1 cellular context compared by ENCODE assay signal in the genomic region with DNA sequence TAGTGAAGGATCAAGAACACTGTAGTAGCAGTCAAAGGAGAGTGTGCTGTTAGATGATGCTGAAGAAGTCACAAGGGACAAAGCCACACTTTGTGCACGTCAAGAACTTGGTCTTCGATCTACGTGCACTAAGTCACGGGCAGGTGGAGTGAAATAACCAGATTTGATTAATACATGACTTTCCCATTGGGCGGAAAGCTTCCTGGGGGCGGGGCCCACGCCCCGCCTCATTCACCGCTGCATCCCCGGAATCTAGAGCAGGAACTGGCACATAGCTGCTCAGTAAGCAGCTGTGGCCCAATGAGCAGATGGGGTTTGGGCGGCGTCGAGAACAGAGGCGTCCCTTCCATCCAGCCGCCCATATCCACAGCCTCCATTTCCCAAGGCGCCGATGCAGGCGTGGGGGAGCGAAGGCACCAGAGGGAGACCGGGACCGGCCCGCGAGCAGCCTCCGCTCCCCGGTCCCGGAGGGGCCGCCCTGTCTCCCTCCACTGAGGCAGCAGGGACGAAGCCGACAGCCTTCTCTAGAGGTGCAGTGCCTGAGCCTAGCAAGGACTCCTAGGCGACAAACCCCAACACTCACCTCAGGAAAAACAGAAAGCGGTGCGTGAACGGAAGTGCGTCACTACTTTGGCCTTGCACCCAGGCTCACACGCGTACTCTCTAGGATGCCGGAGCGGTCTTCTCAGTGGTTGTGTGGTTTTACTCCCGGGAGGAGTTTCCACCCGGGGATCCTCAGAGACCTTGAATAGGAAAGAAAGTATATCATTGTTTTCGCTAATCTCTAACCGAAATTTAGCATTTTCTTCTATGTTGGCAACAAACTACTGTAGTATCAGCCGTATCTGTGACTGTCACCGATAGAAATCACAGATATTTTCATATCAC.
A peak's percentile ranks its signal among the peaks of the same experiment; 100 is the strongest.
TF ChIP-seq lines count a peak whose summit lies in the region.

No MANE protein-coding gene starts in this region.

TF ChIP-seq in HEK293, 187 proteins besides CTCF, POLR2A, EP300 and RAD21 (continued from another document):
- TF ChIP-seq, protein P1, sequence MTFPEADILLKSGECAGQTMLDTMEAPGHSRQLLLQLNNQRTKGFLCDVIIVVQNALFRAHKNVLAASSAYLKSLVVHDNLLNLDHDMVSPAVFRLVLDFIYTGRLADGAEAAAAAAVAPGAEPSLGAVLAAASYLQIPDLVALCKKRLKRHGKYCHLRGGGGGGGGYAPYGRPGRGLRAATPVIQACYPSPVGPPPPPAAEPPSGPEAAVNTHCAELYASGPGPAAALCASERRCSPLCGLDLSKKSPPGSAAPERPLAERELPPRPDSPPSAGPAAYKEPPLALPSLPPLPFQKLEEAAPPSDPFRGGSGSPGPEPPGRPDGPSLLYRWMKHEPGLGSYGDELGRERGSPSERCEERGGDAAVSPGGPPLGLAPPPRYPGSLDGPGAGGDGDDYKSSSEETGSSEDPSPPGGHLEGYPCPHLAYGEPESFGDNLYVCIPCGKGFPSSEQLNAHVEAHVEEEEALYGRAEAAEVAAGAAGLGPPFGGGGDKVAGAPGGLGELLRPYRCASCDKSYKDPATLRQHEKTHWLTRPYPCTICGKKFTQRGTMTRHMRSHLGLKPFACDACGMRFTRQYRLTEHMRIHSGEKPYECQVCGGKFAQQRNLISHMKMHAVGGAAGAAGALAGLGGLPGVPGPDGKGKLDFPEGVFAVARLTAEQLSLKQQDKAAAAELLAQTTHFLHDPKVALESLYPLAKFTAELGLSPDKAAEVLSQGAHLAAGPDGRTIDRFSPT (tag by site-specific recombination; IDR thresholded peaks at IDR 0.05) = no peak
- TF ChIP-seq ZNF792 (tag by site-specific recombination; IDR thresholded peaks at IDR 0.05) = no peak
- TF ChIP-seq, protein P2, sequence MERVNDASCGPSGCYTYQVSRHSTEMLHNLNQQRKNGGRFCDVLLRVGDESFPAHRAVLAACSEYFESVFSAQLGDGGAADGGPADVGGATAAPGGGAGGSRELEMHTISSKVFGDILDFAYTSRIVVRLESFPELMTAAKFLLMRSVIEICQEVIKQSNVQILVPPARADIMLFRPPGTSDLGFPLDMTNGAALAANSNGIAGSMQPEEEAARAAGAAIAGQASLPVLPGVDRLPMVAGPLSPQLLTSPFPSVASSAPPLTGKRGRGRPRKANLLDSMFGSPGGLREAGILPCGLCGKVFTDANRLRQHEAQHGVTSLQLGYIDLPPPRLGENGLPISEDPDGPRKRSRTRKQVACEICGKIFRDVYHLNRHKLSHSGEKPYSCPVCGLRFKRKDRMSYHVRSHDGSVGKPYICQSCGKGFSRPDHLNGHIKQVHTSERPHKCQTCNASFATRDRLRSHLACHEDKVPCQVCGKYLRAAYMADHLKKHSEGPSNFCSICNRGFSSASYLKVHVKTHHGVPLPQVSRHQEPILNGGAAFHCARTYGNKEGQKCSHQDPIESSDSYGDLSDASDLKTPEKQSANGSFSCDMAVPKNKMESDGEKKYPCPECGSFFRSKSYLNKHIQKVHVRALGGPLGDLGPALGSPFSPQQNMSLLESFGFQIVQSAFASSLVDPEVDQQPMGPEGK (tag by site-specific recombination; IDR thresholded peaks at IDR 0.05) = peak; percentile 50; the same call in 1 of the 2 replicates
- TF ChIP-seq, protein P3, sequence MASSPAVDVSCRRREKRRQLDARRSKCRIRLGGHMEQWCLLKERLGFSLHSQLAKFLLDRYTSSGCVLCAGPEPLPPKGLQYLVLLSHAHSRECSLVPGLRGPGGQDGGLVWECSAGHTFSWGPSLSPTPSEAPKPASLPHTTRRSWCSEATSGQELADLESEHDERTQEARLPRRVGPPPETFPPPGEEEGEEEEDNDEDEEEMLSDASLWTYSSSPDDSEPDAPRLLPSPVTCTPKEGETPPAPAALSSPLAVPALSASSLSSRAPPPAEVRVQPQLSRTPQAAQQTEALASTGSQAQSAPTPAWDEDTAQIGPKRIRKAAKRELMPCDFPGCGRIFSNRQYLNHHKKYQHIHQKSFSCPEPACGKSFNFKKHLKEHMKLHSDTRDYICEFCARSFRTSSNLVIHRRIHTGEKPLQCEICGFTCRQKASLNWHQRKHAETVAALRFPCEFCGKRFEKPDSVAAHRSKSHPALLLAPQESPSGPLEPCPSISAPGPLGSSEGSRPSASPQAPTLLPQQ (tag by site-specific recombination; IDR thresholded peaks at IDR 0.05) = peak; percentile 83
TF ChIP-seq in HEK293: peak in this region for 42.
